ENCODE assay signal across 28 cellular contexts in the genomic region with DNA sequence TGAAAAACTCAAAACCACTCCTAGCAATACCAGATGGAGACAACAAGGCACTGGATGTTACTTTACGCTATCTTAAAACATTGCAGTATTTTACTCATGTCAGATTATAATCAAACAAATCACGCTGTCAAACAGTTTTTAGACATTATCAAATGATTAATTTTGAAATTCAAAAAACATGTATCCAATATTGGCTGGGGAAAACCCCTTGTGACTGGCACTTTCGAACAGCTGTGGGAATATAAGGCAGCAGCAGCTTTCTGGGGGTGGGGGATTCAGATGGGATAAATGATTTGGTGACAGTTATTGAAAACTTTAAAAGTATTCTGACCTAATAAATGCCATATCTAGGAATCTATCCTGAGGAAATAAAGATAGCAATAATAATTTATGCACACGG.
"Had no signal": no experiment of that assay in that cellular context is flagged by ENCODE, and none has a peak within 500 bp of the region (broad histone marks: within the 10 kb centered on the region; RNA-seq: fewer than 3 reads in every experiment).

No MANE protein-coding gene starts in this region.

- H3K36me3 ChIP-seq: brain microvascular endothelial cell, SJCRH30 had no signal

- DNase-seq: activated CD4-positive, alpha-beta T cell treated with anti-CD3 and anti-CD28 coated beads, Interleukin-2, amount 10 ng/mL, durations not matched to agents 24 days and 14 days; activated CD4-positive, alpha-beta T cell treated with anti-CD3 and anti-CD28 coated beads, Interleukin-2, amount 50 U/mL, for 4 hours; activated CD8-positive, alpha-beta T cell treated with anti-CD3 and anti-CD28 coated beads for 36 hours; activated effector memory CD4-positive, alpha-beta T cell treated with Interleukin-2 at 50 U/mL for 16 hours; activated naive CD4-positive, alpha-beta T cell treated with anti-CD3 and anti-CD28 coated beads, Interleukin-2, amount 10 ng/mL, durations not matched to agents 7 days and 5 days; activated naive CD8-positive, alpha-beta T cell treated with anti-CD3 and anti-CD28 coated beads, Interleukin-2, amount 50 U/mL, for 24 hours; activated T-cell treated with anti-CD3 and anti-CD28 coated beads, Interleukin-2, amount 50 U/mL, for 48 hours; amniotic stem cell; aorta; brain microvascular endothelial cell; central memory CD4-positive, alpha-beta T cell; NCI-H1092 treated with DMSO at 0.1 percent for 48 hours; NCI-H1417; NCI-H146; NCI-H187; NCI-H2029 treated with DMSO at 0.1 percent for 48 hours; NCI-H2107; NCI-H2171; NCI-H510A; NCI-H526; NCI-H748 treated with DMSO at 0.1 percent for 48 hours; SHP77; SJCRH30 had no signal

- H3K27me3 ChIP-seq: brain microvascular endothelial cell, SJCRH30 had no signal

- H3K4me1 ChIP-seq: SJCRH30 had no signal

- H3K9me3 ChIP-seq: SJCRH30 had no signal

- H3K9me3 Mint-ChIP-seq: activated CD4-positive, alpha-beta T cell treated with anti-CD3 and anti-CD28 coated beads, Interleukin-2, amount 10 ng/mL, durations not matched to agents 24 days and 14 days; activated CD8-positive, alpha-beta T cell treated with anti-CD3 and anti-CD28 coated beads for 36 hours; activated naive CD4-positive, alpha-beta T cell treated with anti-CD3 and anti-CD28 coated beads, Interleukin-2, amount 10 ng/mL, durations not matched to agents 7 days and 5 days; activated naive CD8-positive, alpha-beta T cell treated with anti-CD3 and anti-CD28 coated beads, Interleukin-2, amount 50 U/mL, for 24 hours; T-helper 1 cell treated with Interleukin-12 subunit alpha and Interleukin-12 subunit beta and Interleukin-4 antibody, amounts not matched to agents 30 μg/mL and 1 μg/mL, for 36 hours; T-helper 2 cell treated with Interferon-gamma antibody and Interleukin-4, amounts not matched to agents 5 μg/mL and 100 μg/mL, for 36 hours had no signal

- H3K4me3 Mint-ChIP-seq: activated CD4-positive, alpha-beta T cell treated with anti-CD3 and anti-CD28 coated beads, Interleukin-2, amount 10 ng/mL, durations not matched to agents 24 days and 14 days; activated CD8-positive, alpha-beta T cell treated with anti-CD3 and anti-CD28 coated beads for 36 hours; activated naive CD4-positive, alpha-beta T cell treated with anti-CD3 and anti-CD28 coated beads, Interleukin-2, amount 10 ng/mL, durations not matched to agents 7 days and 5 days; activated naive CD8-positive, alpha-beta T cell; activated naive CD8-positive, alpha-beta T cell treated with anti-CD3 and anti-CD28 coated beads, Interleukin-2, amount 50 U/mL, for 24 hours; T-helper 1 cell treated with Interleukin-12 subunit alpha and Interleukin-12 subunit beta and Interleukin-4 antibody, amounts not matched to agents 30 μg/mL and 1 μg/mL, for 36 hours; T-helper 2 cell treated with Interferon-gamma antibody and Interleukin-4, amounts not matched to agents 5 μg/mL and 100 μg/mL, for 36 hours had no signal

- ATAC-seq: activated CD8-positive, alpha-beta T cell treated with anti-CD3 and anti-CD28 coated beads for 36 hours; activated naive CD8-positive, alpha-beta T cell treated with anti-CD3 and anti-CD28 coated beads, Interleukin-2, amount 50 U/mL, for 24 hours; Panc1 had no signal

- H3K27ac ChIP-seq: brain microvascular endothelial cell, SJCRH30, SK-N-MC had no signal

- H3K27ac Mint-ChIP-seq: activated CD4-positive, alpha-beta T cell treated with anti-CD3 and anti-CD28 coated beads, Interleukin-2, amount 10 ng/mL, durations not matched to agents 24 days and 14 days; activated CD8-positive, alpha-beta T cell treated with anti-CD3 and anti-CD28 coated beads for 36 hours; activated naive CD4-positive, alpha-beta T cell treated with anti-CD3 and anti-CD28 coated beads, Interleukin-2, amount 10 ng/mL, durations not matched to agents 7 days and 5 days; activated naive CD8-positive, alpha-beta T cell; activated naive CD8-positive, alpha-beta T cell treated with anti-CD3 and anti-CD28 coated beads, Interleukin-2, amount 50 U/mL, for 24 hours; T-helper 1 cell treated with Interleukin-12 subunit alpha and Interleukin-12 subunit beta and Interleukin-4 antibody, amounts not matched to agents 30 μg/mL and 1 μg/mL, for 36 hours; T-helper 2 cell treated with Interferon-gamma antibody and Interleukin-4, amounts not matched to agents 5 μg/mL and 100 μg/mL, for 36 hours had no signal

- H3K27me3 Mint-ChIP-seq: activated CD4-positive, alpha-beta T cell treated with anti-CD3 and anti-CD28 coated beads, Interleukin-2, amount 10 ng/mL, durations not matched to agents 24 days and 14 days; activated CD8-positive, alpha-beta T cell treated with anti-CD3 and anti-CD28 coated beads for 36 hours; activated naive CD4-positive, alpha-beta T cell treated with anti-CD3 and anti-CD28 coated beads, Interleukin-2, amount 10 ng/mL, durations not matched to agents 7 days and 5 days; activated naive CD8-positive, alpha-beta T cell; activated naive CD8-positive, alpha-beta T cell treated with anti-CD3 and anti-CD28 coated beads, Interleukin-2, amount 50 U/mL, for 24 hours had no signal

- H3K4me3 ChIP-seq: SJCRH30, SK-N-MC had no signal
